Comparison of ENCODE assay signal across 6 cellular contexts in the genomic region with DNA sequence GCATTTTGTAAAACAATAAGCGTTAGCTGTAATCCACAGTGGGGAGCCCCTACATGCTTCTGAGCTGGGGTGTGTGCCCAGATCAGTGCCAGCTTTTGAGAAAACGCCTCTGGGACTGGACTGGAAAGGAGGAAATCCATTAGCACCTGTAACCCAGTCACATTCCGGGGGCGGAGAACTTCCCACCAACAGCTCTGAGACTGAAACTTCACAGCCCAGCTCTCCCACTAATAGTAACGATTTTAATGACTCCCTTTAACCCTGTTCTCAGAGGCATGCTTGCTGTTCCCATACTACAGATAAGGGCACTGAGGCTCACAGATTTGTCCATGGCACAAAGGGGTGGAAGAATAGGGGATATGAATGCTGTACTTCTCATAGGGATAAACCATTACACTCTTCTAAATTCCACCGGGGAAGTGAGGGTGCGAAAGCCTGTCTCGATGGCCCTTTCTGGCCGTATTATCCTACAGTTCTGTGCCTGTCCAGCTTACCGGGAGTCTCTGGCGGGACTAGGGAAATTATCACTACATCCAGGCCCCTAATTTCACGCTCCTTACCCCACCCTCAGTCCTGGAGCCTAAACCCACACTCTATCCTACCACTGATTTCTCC. TPM values are rescaled to one million over a fixed set of nuclear protein-coding genes. Genes with fewer than 3 reads are reported as not detected.
DNase-seq lines count a peak whose midpoint lies in the region; TF ChIP-seq lines count a peak whose summit lies in the region.

No MANE protein-coding gene starts in this region.

- H3K4me3 ChIP-seq in AG04450 (ENCODE audit: low read depth, low read length) (peak overlapping the region; percentile 72), fibroblast of pulmonary artery (replicated peaks; ENCODE audit: low read depth, low read length) (peak overlapping the region; percentile 97)

- H3K27me3 ChIP-seq in AG04450 (ENCODE audit: control insufficient read depth, insufficient read depth, low read length): no peaks in the 10 kb centered on the region

- no peak for TF ChIP-seq CTCF in AG04450 (IDR thresholded peaks at IDR 0.05; ENCODE audit: low read depth, low read length)
- TF ChIP-seq CTCF in fibroblast of pulmonary artery (IDR thresholded peaks at IDR 0.05; ENCODE audit: low read length, missing control alignments): no peak

- H3K27ac ChIP-seq in AG04450 (ENCODE audit: low read depth, low read length): no peak overlapping the region

- H3K9me3 ChIP-seq in AG04450 (ENCODE audit: control insufficient read depth, insufficient read depth, low read length): peaks cover 4% of the 10 kb centered on the region; the same call in 1 of the 2 replicates

- POLR2A ChIA-PET in AG04450 (lab: Yijun Ruan, JAX): interaction anchor here (0.6 to 2.2 kb wide), 4 partner anchors 12 to 39 kb away, joined by 3 to 20 read pairs (median 9); a partner anchor contains a TSS

- CTCF ChIA-PET in AG04450 (lab: Charles Lee): interaction anchor here (1.0 to 1.1 kb wide), 3 partner anchors 14 to 40 kb away, joined by 3 to 8 read pairs (median 3); no protein-coding TSS in a partner anchor

- DNase-seq in AG04450 (ENCODE audit: low read depth, low spot score) (no peak), NCI-H69 (lab: John Stamatoyannopoulos, UW) (peak; percentile 34), fibroblast of pulmonary artery (ENCODE audit: low read depth) (no peak), NCI-H2029 treated with DMSO at 0.1 percent for 48 hours (lab: John Stamatoyannopoulos, UW) (no peak), NCI-H2107 treated with DMSO at 0.1 percent for 48 hours (lab: John Stamatoyannopoulos, UW; ENCODE audit: unreplicated experiment) (no peak)
- peak; percentile 43 for DNase-seq in stimulated activated CD8-positive, alpha-beta memory T cell treated with anti-CD3 and anti-CD28 coated beads, Interleukin-4, amount 100 ng/mL, for 48 hours

RNA-seq across cellular contexts. Expression of a gene that starts 0.8 kb away (rescaled TPM):
- 1.4 and 2.2 TPM in 2 replicates for polyA plus RNA-seq in AG04450 (2011; rRNA removed)
- polyA minus RNA-seq in AG04450 (2011; rRNA and poly(A)+ RNA removed): 1.8 and 2.4 TPM in 2 replicates

RNA-seq across cellular contexts. Expression of a gene that starts 3.4 kb away (rescaled TPM):
- not detected in 2 replicates for polyA plus RNA-seq in AG04450 (2011; rRNA removed)
- polyA minus RNA-seq in AG04450 (2011; rRNA and poly(A)+ RNA removed): not detected in 2 replicates

RNA-seq across cellular contexts. Expression of a gene that starts 37.4 kb away (rescaled TPM):
- 6.7 and 9.5 TPM in 2 replicates for polyA plus RNA-seq in AG04450 (2011; rRNA removed)
- 8.9 and 11.3 TPM in 2 replicates for polyA minus RNA-seq in AG04450 (2011; rRNA and poly(A)+ RNA removed)

RNA-seq across cellular contexts. Expression of a gene that starts 38.1 kb away (rescaled TPM):
- polyA plus RNA-seq in AG04450 (2011; rRNA removed): 531 and 608 TPM in 2 replicates
- polyA minus RNA-seq in AG04450 (2011; rRNA and poly(A)+ RNA removed): 142 and 154 TPM in 2 replicates

RNA-seq across cellular contexts. Expression of a gene that starts 39.2 kb away (rescaled TPM):
- 4.4 and 6.7 TPM in 2 replicates for polyA plus RNA-seq in AG04450 (2011; rRNA removed)
- polyA minus RNA-seq in AG04450 (2011; rRNA and poly(A)+ RNA removed): 5.3 and 7.5 TPM in 2 replicates

Comparison
In these comparisons a context has a peak if more than half of its experiments do, and no peak if none do; other contexts are left out.
1. DNase-seq: peak in NCI-H69 (single experiment) and stimulated activated CD8-positive, alpha-beta memory T cell treated with anti-CD3 and anti-CD28 coated beads, Interleukin-4, amount 100 ng/mL, for 48 hours (single experiment); none in AG04450 (single experiment), fibroblast of pulmonary artery (single experiment), NCI-H2029 treated with DMSO at 0.1 percent for 48 hours (single experiment) and NCI-H2107 treated with DMSO at 0.1 percent for 48 hours (single experiment).